1 cellular context compared by ENCODE assay signal in the genomic region with DNA sequence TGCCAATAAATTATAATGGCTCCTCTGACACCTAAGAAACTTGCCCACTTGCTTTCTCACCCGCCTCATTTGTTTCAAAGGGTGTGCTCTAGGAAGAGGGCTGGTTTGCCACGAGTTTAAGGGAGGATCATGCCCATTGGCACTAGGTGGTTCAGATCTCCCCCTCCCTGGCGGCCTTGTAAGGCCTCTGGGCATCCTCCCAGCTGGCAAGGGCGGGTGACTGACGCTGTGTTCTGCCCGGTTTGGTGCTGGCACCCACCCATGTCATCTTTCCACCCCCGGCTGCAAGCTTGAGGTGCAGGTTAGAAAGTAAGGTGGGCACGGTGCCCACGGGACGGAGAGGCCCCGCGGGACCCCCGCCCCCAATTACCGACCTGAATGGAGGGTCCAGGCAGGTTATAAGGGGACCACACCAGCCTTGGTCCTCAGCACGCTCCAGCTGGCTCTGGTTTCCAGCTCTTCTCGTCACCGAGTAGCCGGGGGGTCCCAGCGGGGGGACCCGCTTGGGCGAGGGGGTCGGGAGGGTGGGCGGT.
TF ChIP-seq lines count a peak whose summit lies in the region.

No MANE protein-coding gene starts in this region.

TF ChIP-seq in GM23338, 12 proteins besides CTCF, POLR2A, EP300 and RAD21 (continued from another document):
- TF ChIP-seq, protein P1, sequence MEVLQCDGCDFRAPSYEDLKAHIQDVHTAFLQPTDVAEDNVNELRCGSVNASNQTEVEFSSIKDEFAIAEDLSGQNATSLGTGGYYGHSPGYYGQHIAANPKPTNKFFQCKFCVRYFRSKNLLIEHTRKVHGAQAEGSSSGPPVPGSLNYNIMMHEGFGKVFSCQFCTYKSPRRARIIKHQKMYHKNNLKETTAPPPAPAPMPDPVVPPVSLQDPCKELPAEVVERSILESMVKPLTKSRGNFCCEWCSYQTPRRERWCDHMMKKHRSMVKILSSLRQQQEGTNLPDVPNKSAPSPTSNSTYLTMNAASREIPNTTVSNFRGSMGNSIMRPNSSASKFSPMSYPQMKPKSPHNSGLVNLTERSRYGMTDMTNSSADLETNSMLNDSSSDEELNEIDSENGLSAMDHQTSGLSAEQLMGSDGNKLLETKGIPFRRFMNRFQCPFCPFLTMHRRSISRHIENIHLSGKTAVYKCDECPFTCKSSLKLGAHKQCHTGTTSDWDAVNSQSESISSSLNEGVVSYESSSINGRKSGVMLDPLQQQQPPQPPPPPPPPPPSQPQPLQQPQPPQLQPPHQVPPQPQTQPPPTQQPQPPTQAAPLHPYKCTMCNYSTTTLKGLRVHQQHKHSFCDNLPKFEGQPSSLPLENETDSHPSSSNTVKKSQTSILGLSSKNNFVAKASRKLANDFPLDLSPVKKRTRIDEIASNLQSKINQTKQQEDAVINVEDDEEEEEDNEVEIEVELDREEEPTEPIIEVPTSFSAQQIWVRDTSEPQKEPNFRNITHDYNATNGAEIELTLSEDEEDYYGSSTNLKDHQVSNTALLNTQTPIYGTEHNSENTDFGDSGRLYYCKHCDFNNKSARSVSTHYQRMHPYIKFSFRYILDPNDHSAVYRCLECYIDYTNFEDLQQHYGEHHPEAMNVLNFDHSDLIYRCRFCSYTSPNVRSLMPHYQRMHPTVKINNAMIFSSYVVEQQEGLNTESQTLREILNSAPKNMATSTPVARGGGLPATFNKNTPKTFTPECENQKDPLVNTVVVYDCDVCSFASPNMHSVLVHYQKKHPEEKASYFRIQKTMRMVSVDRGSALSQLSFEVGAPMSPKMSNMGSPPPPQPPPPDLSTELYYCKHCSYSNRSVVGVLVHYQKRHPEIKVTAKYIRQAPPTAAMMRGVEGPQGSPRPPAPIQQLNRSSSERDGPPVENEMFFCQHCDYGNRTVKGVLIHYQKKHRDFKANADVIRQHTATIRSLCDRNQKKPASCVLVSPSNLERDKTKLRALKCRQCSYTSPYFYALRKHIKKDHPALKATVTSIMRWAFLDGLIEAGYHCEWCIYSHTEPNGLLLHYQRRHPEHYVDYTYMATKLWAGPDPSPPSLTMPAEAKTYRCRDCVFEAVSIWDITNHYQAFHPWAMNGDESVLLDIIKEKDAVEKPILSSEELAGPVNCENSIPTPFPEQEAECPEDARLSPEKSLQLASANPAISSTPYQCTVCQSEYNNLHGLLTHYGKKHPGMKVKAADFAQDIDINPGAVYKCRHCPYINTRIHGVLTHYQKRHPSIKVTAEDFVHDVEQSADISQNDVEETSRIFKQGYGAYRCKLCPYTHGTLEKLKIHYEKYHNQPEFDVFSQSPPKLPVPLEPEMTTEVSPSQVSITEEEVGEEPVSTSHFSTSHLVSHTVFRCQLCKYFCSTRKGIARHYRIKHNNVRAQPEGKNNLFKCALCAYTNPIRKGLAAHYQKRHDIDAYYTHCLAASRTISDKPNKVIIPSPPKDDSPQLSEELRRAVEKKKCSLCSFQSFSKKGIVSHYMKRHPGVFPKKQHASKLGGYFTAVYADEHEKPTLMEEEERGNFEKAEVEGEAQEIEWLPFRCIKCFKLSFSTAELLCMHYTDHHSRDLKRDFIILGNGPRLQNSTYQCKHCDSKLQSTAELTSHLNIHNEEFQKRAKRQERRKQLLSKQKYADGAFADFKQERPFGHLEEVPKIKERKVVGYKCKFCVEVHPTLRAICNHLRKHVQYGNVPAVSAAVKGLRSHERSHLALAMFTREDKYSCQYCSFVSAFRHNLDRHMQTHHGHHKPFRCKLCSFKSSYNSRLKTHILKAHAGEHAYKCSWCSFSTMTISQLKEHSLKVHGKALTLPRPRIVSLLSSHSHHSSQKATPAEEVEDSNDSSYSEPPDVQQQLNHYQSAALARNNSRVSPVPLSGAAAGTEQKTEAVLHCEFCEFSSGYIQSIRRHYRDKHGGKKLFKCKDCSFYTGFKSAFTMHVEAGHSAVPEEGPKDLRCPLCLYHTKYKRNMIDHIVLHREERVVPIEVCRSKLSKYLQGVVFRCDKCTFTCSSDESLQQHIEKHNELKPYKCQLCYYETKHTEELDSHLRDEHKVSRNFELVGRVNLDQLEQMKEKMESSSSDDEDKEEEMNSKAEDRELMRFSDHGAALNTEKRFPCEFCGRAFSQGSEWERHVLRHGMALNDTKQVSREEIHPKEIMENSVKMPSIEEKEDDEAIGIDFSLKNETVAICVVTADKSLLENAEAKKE (CRISPR knock-in tag; IDR thresholded peaks at IDR 0.05): no peak
- no peak for TF ChIP-seq STAT1 (IDR thresholded peaks at IDR 0.05; ENCODE audit: unreplicated experiment)
- TF ChIP-seq ZNF331 (CRISPR knock-in tag; IDR thresholded peaks at IDR 0.05; ENCODE audit: low read depth): no peak
- TF ChIP-seq EZH2phosphoT487 (IDR thresholded peaks at IDR 0.05; ENCODE audit: unreplicated experiment): no peak
- no peak for TF ChIP-seq CREB1 (CRISPR knock-in tag; IDR thresholded peaks at IDR 0.05; ENCODE audit: low read depth)
- TF ChIP-seq, protein P2, sequence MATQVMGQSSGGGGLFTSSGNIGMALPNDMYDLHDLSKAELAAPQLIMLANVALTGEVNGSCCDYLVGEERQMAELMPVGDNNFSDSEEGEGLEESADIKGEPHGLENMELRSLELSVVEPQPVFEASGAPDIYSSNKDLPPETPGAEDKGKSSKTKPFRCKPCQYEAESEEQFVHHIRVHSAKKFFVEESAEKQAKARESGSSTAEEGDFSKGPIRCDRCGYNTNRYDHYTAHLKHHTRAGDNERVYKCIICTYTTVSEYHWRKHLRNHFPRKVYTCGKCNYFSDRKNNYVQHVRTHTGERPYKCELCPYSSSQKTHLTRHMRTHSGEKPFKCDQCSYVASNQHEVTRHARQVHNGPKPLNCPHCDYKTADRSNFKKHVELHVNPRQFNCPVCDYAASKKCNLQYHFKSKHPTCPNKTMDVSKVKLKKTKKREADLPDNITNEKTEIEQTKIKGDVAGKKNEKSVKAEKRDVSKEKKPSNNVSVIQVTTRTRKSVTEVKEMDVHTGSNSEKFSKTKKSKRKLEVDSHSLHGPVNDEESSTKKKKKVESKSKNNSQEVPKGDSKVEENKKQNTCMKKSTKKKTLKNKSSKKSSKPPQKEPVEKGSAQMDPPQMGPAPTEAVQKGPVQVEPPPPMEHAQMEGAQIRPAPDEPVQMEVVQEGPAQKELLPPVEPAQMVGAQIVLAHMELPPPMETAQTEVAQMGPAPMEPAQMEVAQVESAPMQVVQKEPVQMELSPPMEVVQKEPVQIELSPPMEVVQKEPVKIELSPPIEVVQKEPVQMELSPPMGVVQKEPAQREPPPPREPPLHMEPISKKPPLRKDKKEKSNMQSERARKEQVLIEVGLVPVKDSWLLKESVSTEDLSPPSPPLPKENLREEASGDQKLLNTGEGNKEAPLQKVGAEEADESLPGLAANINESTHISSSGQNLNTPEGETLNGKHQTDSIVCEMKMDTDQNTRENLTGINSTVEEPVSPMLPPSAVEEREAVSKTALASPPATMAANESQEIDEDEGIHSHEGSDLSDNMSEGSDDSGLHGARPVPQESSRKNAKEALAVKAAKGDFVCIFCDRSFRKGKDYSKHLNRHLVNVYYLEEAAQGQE (IDR thresholded peaks at IDR 0.05; ENCODE audit: unreplicated experiment): no peak
